13 cellular contexts compared by ENCODE assay signal in genomic region chr14:104778694-104779331, GRCh38. TPM values are rescaled to one million over a fixed set of nuclear protein-coding genes. Genes with fewer than 3 reads are reported as not detected.
DNase-seq lines count a peak whose midpoint lies in the region; ATAC-seq, FAIRE-seq and TF ChIP-seq lines count a peak whose summit lies in the region.
"Had no signal": no experiment of that assay in that cellular context is flagged by ENCODE, and none has a peak within 500 bp of the region (broad histone marks: within the 10 kb centered on the region; RNA-seq: fewer than 3 reads in every experiment).

No MANE protein-coding gene starts in this region.

- POLR2A ChIA-PET in HepG2 (lab: Yijun Ruan, JAX) = no interaction called here

- no peak overlapping the region for H3K4me2 ChIP-seq in HepG2 (ENCODE audit: low read depth, low read length)
- H3K4me2 ChIP-seq: PC-9 had no signal

- 100% methylated on average over 2 of the region's 15 CpGs for WGBS in HepG2 (ENCODE audit: low lambda C conversion rate)
- no CpG with 5 or more reads among the region's 15 CpGs for WGBS in right lobe of liver (ENCODE audit: insufficient coverage, low coverage, low lambda C conversion rate, missing lambda C conversion rate)

- FAIRE-seq in HepG2 (lab: Jason Lieb, UNC) = no peak

- TF ChIP-seq CTCF in HepG2 (CRISPR knock-in tag; IDR thresholded peaks at IDR 0.05) (no peak), right lobe of liver (IDR thresholded peaks at IDR 0.05) (no peak)

- CTCF ChIA-PET in HepG2 (lab: Yijun Ruan, JAX; ENCODE audit: low intra/inter-chr PET ratio, low total read pairs) = no interaction called here

- TF ChIP-seq EP300 in HepG2 (IDR thresholded peaks at IDR 0.05; ENCODE audit: low read depth in 2 of 2, low read length in 2 of 2) = no peak
- no peak for TF ChIP-seq EP300 in HepG2 (CRISPR knock-in tag; IDR thresholded peaks at IDR 0.05; ENCODE audit: borderline replicate concordance)

- H3K4me3 ChIP-seq in HepG2 (replicated peaks in 1 of 3; ENCODE audit: insufficient read depth in 1 of 3, low read depth in 2 of 3, low read length in 3 of 3) (no peak overlapping the region), right lobe of liver (no peak overlapping the region), iPS-15b (ENCODE audit: low read depth, low read length) (no peak overlapping the region)
- H3K4me3 ChIP-seq: PC-9 had no signal

- no peak overlapping the region for H3K9ac ChIP-seq in HepG2 (ENCODE audit: insufficient read depth, low read depth, low read length)
- peak overlapping the region; percentile 24 for H3K9ac ChIP-seq in iPS-15b (ENCODE audit: low read depth, low read length)

- 0 out of 4 replicates have a peak, but pooled peaks of 1 of the 2 experiments have one; percentile 33 for TF ChIP-seq POLR2A in HepG2 (IDR thresholded peaks at IDR 0.05; ENCODE audit: insufficient read depth in 1 of 2, low read depth in 2 of 2, low read length in 2 of 2)
- TF ChIP-seq POLR2A in right lobe of liver (IDR thresholded peaks at IDR 0.05) = no peak

- no peaks in the 10 kb centered on the region for H3K27me3 ChIP-seq in HepG2 (ENCODE audit: control insufficient read depth in 1 of 2, insufficient read depth in 2 of 2, low read length in 2 of 2)
- H3K27me3 ChIP-seq in right lobe of liver = no peaks in the 10 kb centered on the region
- H3K27me3 ChIP-seq in iPS-15b (ENCODE audit: control insufficient read depth, insufficient read depth, low read length) = no peaks in the 10 kb centered on the region
- H3K27me3 ChIP-seq: BE2C had no signal

- no TSS peak for BruUV-seq in HepG2 (replicated peaks; lab: Mats Ljungman, UMichigan)

- no peak for DNase-seq in HepG2 (ENCODE audit: low spot score)
- no peak for DNase-seq in right lobe of liver
- peak; percentile 83 for DNase-seq in NCI-H69 (lab: John Stamatoyannopoulos, UW)
- DNase-seq in T-helper 1 cell = no peak
- DNase-seq in GM19240 (ENCODE audit: insufficient read length, low spot score) = no peak
- DNase-seq: BE2C; CD4-positive, alpha-beta T cell; NCI-H2029 treated with DMSO at 0.1 percent for 48 hours; NCI-H526; PC-9 had no signal

- H3K9me3 ChIP-seq in HepG2 (ENCODE audit: low read length) (no peaks in the 10 kb centered on the region), right lobe of liver (no peaks in the 10 kb centered on the region), iPS-15b (ENCODE audit: control insufficient read depth, insufficient read depth, low read length) (no peaks in the 10 kb centered on the region)
- H3K9me3 ChIP-seq: BE2C had no signal

- intact Hi-C loops in HepG2 (cut with micrococcal nuclease; ENCODE audit: unreplicated experiment) (no loop called here), right lobe of liver (cut with DNase I) (no loop called here)

- in situ Hi-C loops in HepG2 (cut with HindIII; ENCODE audit: extremely low pct_ligation_motif_present, low pct_unique_long_range_greater_than_20kb) = no loop called here

- no peaks in the 10 kb centered on the region for H3K79me2 ChIP-seq in HepG2 (ENCODE audit: insufficient read depth, low read length)

- H3K36me3 ChIP-seq in HepG2 (replicated peaks in 1 of 2; ENCODE audit: control insufficient read depth in 1 of 2, insufficient read depth in 2 of 2, low read length in 2 of 2) (peaks cover 10 to 20% of the 10 kb centered on the region in 2 experiments; a peak in 4 of 5 replicates), right lobe of liver (peaks cover 0 to 7% (median 0%) of the 10 kb centered on the region in 4 donors), iPS-15b (ENCODE audit: control insufficient read depth, insufficient read depth, low read length) (peaks cover 11% of the 10 kb centered on the region)

- H3K4me1 ChIP-seq in HepG2 (ENCODE audit: insufficient read depth, low read length) (no peaks in the 10 kb centered on the region), right lobe of liver (no peaks in the 10 kb centered on the region), iPS-15b (ENCODE audit: control insufficient read depth, insufficient read depth, low read length) (no peaks in the 10 kb centered on the region)
- H3K4me1 ChIP-seq: BE2C had no signal

- H3K27ac ChIP-seq in HepG2 (ENCODE audit: extremely low read length, insufficient read depth, low read length) (no peak overlapping the region), right lobe of liver (no peak overlapping the region)
- H3K27ac ChIP-seq: HL-60, PC-9 had no signal

- no peak overlapping the region for H2AFZ ChIP-seq in HepG2 (ENCODE audit: low read length)
- H2AFZ ChIP-seq: PC-9 had no signal

- ATAC-seq in HepG2 (peak; percentile 14; the same call in 2 of the 3 replicates), right lobe of liver (no peak), GM21717 (IDR thresholded peaks at IDR 0.05; ENCODE audit: unreplicated experiment) (no peak)

- no peak for TF ChIP-seq RAD21 in HepG2 (CRISPR knock-in tag; IDR thresholded peaks at IDR 0.05)

- 0 out of 2 replicates have a peak, but pooled peaks cover 3% of the 10 kb centered on the region for H4K20me1 ChIP-seq in HepG2 (ENCODE audit: insufficient read depth, low read length)

RNA-seq across cellular contexts. Expression of gene AKT1, which starts 16.7 kb away (rescaled TPM):
- total RNA-seq in HepG2 (2016; rRNA removed; fragmentation: Illumina TruSeq; extraction: Trizol) (85.7 and 96.2 TPM in 2 replicates), right lobe of liver (10 to 100 TPM; 66.7 to 92.1 (median 83.9) TPM)
- 66.8 and 84.2 TPM in 2 replicates for total RNA-seq in HepG2 (2016; cell fraction: cytosol; rRNA removed; fragmentation: Illumina TruSeq; extraction: Trizol; ENCODE audit: low read depth)
- total RNA-seq in HepG2 (2016; cell fraction: insoluble cytoplasmic fraction; rRNA removed; fragmentation: Illumina TruSeq; extraction: Trizol) = 76.8 and 97.9 TPM in 2 replicates
- 171 and 190 TPM in 2 replicates for total RNA-seq in HepG2 (2016; cell fraction: membrane; rRNA removed; fragmentation: Illumina TruSeq; extraction: Trizol)
- 48.2 and 57.1 TPM in 2 replicates for total RNA-seq in HepG2 (2016; cell fraction: nucleus; rRNA removed; fragmentation: Illumina TruSeq; extraction: Trizol)
- polyA plus RNA-seq in HepG2 (2011; rRNA removed) = 116 and 135 TPM in 2 replicates
- polyA plus RNA-seq in HepG2 (2011; cell fraction: cytosol; rRNA removed) = 114 and 136 TPM in 2 replicates
- polyA plus RNA-seq in HepG2 (2011; cell fraction: nucleus; rRNA removed) = 362 and 435 TPM in 2 replicates
- polyA plus RNA-seq in HepG2 (2012) = 58.6 and 80.7 TPM in 2 replicates
- 81.6 and 107 TPM in 2 replicates for polyA plus RNA-seq in HepG2 (2016; cell fraction: cytosol; fragmentation: Illumina TruSeq; extraction: Trizol; ENCODE audit: low read depth)
- 105 and 119 TPM in 2 replicates for polyA plus RNA-seq in HepG2 (2016; cell fraction: insoluble cytoplasmic fraction; fragmentation: Illumina TruSeq; extraction: Trizol; ENCODE audit: low read depth)
- polyA plus RNA-seq in HepG2 (2016; cell fraction: membrane; fragmentation: Illumina TruSeq; extraction: Trizol; ENCODE audit: low read depth) = 182 and 194 TPM in 2 replicates
- polyA plus RNA-seq in HepG2 (2016; cell fraction: nucleus; fragmentation: Illumina TruSeq; extraction: Trizol; ENCODE audit: insufficient read depth, low read depth) = 146 and 159 TPM in 2 replicates
- 159 and 183 TPM in 2 replicates for polyA minus RNA-seq in HepG2 (2011; rRNA and poly(A)+ RNA removed; ENCODE audit: low replicate concordance)
- polyA minus RNA-seq in HepG2 (2011; cell fraction: cytosol; rRNA and poly(A)+ RNA removed) = 76.1 and 78.3 TPM in 2 replicates
- polyA minus RNA-seq in HepG2 (2011; cell fraction: nucleus; rRNA and poly(A)+ RNA removed) = 46.7 and 48.0 TPM in 2 replicates

RNA-seq across cellular contexts. Expression of gene ZBTB42, which starts 22.1 kb away (rescaled TPM):
- total RNA-seq in HepG2 (2016; rRNA removed; fragmentation: Illumina TruSeq; extraction: Trizol) (3.2 and 4.2 TPM in 2 replicates), right lobe of liver (10 to 100 TPM in 2 of 6 experiments, 1 to 10 TPM in 4; 2.2 to 13.7 (median 3.6) TPM)
- total RNA-seq in HepG2 (2016; cell fraction: cytosol; rRNA removed; fragmentation: Illumina TruSeq; extraction: Trizol; ENCODE audit: low read depth) = 1.2 and 1.6 TPM in 2 replicates
- 2.4 and 3.9 TPM in 2 replicates for total RNA-seq in HepG2 (2016; cell fraction: insoluble cytoplasmic fraction; rRNA removed; fragmentation: Illumina TruSeq; extraction: Trizol)
- 4.3 and 4.4 TPM in 2 replicates for total RNA-seq in HepG2 (2016; cell fraction: membrane; rRNA removed; fragmentation: Illumina TruSeq; extraction: Trizol)
- total RNA-seq in HepG2 (2016; cell fraction: nucleus; rRNA removed; fragmentation: Illumina TruSeq; extraction: Trizol) = 3.6 and 4.2 TPM in 2 replicates
- polyA plus RNA-seq in HepG2 (2011; rRNA removed) = 2.8 and 4.0 TPM in 2 replicates
- 3.7 and 4.3 TPM in 2 replicates for polyA plus RNA-seq in HepG2 (2011; cell fraction: cytosol; rRNA removed)
- polyA plus RNA-seq in HepG2 (2011; cell fraction: nucleus; rRNA removed) = 7.2 and 7.5 TPM in 2 replicates
- 3.6 and 4.3 TPM in 2 replicates for polyA plus RNA-seq in HepG2 (2012)
- polyA plus RNA-seq in HepG2 (2016; cell fraction: cytosol; fragmentation: Illumina TruSeq; extraction: Trizol; ENCODE audit: low read depth) = 1.0 and 1.1 TPM in 2 replicates
- polyA plus RNA-seq in HepG2 (2016; cell fraction: insoluble cytoplasmic fraction; fragmentation: Illumina TruSeq; extraction: Trizol; ENCODE audit: low read depth) = 2.3 and 2.7 TPM in 2 replicates
- polyA plus RNA-seq in HepG2 (2016; cell fraction: membrane; fragmentation: Illumina TruSeq; extraction: Trizol; ENCODE audit: low read depth) = 3.4 and 3.5 TPM in 2 replicates
- polyA plus RNA-seq in HepG2 (2016; cell fraction: nucleus; fragmentation: Illumina TruSeq; extraction: Trizol; ENCODE audit: insufficient read depth, low read depth) = 2.8 and 3.1 TPM in 2 replicates
- 6.6 and 17.0 TPM in 2 replicates for polyA minus RNA-seq in HepG2 (2011; rRNA and poly(A)+ RNA removed; ENCODE audit: low replicate concordance)
- 6.2 and 8.1 TPM in 2 replicates for polyA minus RNA-seq in HepG2 (2011; cell fraction: cytosol; rRNA and poly(A)+ RNA removed)
- polyA minus RNA-seq in HepG2 (2011; cell fraction: nucleus; rRNA and poly(A)+ RNA removed) = 8.2 TPM in 2 replicates

RNA-seq across cellular contexts. Expression of gene SIVA1, which starts 25.9 kb away (rescaled TPM):
- total RNA-seq in HepG2 (2016; rRNA removed; fragmentation: Illumina TruSeq; extraction: Trizol) = 153 and 186 TPM in 2 replicates
- 171 and 229 TPM in 2 replicates for total RNA-seq in HepG2 (2016; cell fraction: cytosol; rRNA removed; fragmentation: Illumina TruSeq; extraction: Trizol; ENCODE audit: low read depth)
- total RNA-seq in HepG2 (2016; cell fraction: insoluble cytoplasmic fraction; rRNA removed; fragmentation: Illumina TruSeq; extraction: Trizol) = 166 and 191 TPM in 2 replicates
- 186 and 219 TPM in 2 replicates for total RNA-seq in HepG2 (2016; cell fraction: membrane; rRNA removed; fragmentation: Illumina TruSeq; extraction: Trizol)
- 86.2 and 101 TPM in 2 replicates for total RNA-seq in HepG2 (2016; cell fraction: nucleus; rRNA removed; fragmentation: Illumina TruSeq; extraction: Trizol)
- 123 and 142 TPM in 2 replicates for polyA plus RNA-seq in HepG2 (2011; rRNA removed)
- 108 and 239 TPM in 2 replicates for polyA plus RNA-seq in HepG2 (2011; cell fraction: cytosol; rRNA removed)
- 125 and 162 TPM in 2 replicates for polyA plus RNA-seq in HepG2 (2011; cell fraction: nucleus; rRNA removed)
- polyA plus RNA-seq in HepG2 (2012) = 61.3 and 68.1 TPM in 2 replicates
- polyA plus RNA-seq in HepG2 (2016; cell fraction: cytosol; fragmentation: Illumina TruSeq; extraction: Trizol; ENCODE audit: low read depth) = 162 and 202 TPM in 2 replicates
- polyA plus RNA-seq in HepG2 (2016; cell fraction: insoluble cytoplasmic fraction; fragmentation: Illumina TruSeq; extraction: Trizol; ENCODE audit: low read depth) = 128 and 130 TPM in 2 replicates
- 134 and 168 TPM in 2 replicates for polyA plus RNA-seq in HepG2 (2016; cell fraction: membrane; fragmentation: Illumina TruSeq; extraction: Trizol; ENCODE audit: low read depth)
- polyA plus RNA-seq in HepG2 (2016; cell fraction: nucleus; fragmentation: Illumina TruSeq; extraction: Trizol; ENCODE audit: insufficient read depth, low read depth) = 129 and 133 TPM in 2 replicates
- polyA minus RNA-seq in HepG2 (2011; rRNA and poly(A)+ RNA removed; ENCODE audit: low replicate concordance) = 49.5 and 64.5 TPM in 2 replicates
- polyA minus RNA-seq in HepG2 (2011; cell fraction: cytosol; rRNA and poly(A)+ RNA removed) = 22.7 and 31.5 TPM in 2 replicates
- 17.3 and 18.4 TPM in 2 replicates for polyA minus RNA-seq in HepG2 (2011; cell fraction: nucleus; rRNA and poly(A)+ RNA removed)
- total RNA-seq in right lobe of liver = 100 to 1,000 TPM in 2 of 6 experiments, 10 to 100 TPM in 4; 38.1 to 252 (median 50.6) TPM

RNA-seq across cellular contexts. Expression of gene ADSS1, which starts 54.8 kb away (rescaled TPM):
- total RNA-seq in HepG2 (2016; rRNA removed; fragmentation: Illumina TruSeq; extraction: Trizol) (0.98 and 1.0 TPM in 2 replicates), right lobe of liver (10 to 100 TPM in 5 of 6 experiments, 1 to 10 TPM in 1; 8.1 to 50.5 (median 36.8) TPM)
- 0.81 and 1.1 TPM in 2 replicates for total RNA-seq in HepG2 (2016; cell fraction: cytosol; rRNA removed; fragmentation: Illumina TruSeq; extraction: Trizol; ENCODE audit: low read depth)
- 0.56 and 1.3 TPM in 2 replicates for total RNA-seq in HepG2 (2016; cell fraction: insoluble cytoplasmic fraction; rRNA removed; fragmentation: Illumina TruSeq; extraction: Trizol)
- total RNA-seq in HepG2 (2016; cell fraction: membrane; rRNA removed; fragmentation: Illumina TruSeq; extraction: Trizol) = 1.6 and 1.9 TPM in 2 replicates
- 1.3 and 1.5 TPM in 2 replicates for total RNA-seq in HepG2 (2016; cell fraction: nucleus; rRNA removed; fragmentation: Illumina TruSeq; extraction: Trizol)
- polyA plus RNA-seq in HepG2 (2011; rRNA removed) = 36.7 and 45.2 TPM in 2 replicates
- polyA plus RNA-seq in HepG2 (2011; cell fraction: cytosol; rRNA removed) = 20.7 and 22.4 TPM in 2 replicates
- polyA plus RNA-seq in HepG2 (2011; cell fraction: nucleus; rRNA removed) = 219 and 230 TPM in 2 replicates
- 37.3 and 46.9 TPM in 2 replicates for polyA plus RNA-seq in HepG2 (2012)
- polyA plus RNA-seq in HepG2 (2016; cell fraction: cytosol; fragmentation: Illumina TruSeq; extraction: Trizol; ENCODE audit: low read depth) = 0.70 and 1.5 TPM in 2 replicates
- 1.3 and 2.2 TPM in 2 replicates for polyA plus RNA-seq in HepG2 (2016; cell fraction: insoluble cytoplasmic fraction; fragmentation: Illumina TruSeq; extraction: Trizol; ENCODE audit: low read depth)
- 1.5 and 2.0 TPM in 2 replicates for polyA plus RNA-seq in HepG2 (2016; cell fraction: membrane; fragmentation: Illumina TruSeq; extraction: Trizol; ENCODE audit: low read depth)
- polyA plus RNA-seq in HepG2 (2016; cell fraction: nucleus; fragmentation: Illumina TruSeq; extraction: Trizol; ENCODE audit: insufficient read depth, low read depth) = 3.7 and 4.4 TPM in 2 replicates
- polyA minus RNA-seq in HepG2 (2011; rRNA and poly(A)+ RNA removed; ENCODE audit: low replicate concordance) = 12.3 and 14.1 TPM in 2 replicates
- polyA minus RNA-seq in HepG2 (2011; cell fraction: cytosol; rRNA and poly(A)+ RNA removed) = 6.8 and 7.6 TPM in 2 replicates
- polyA minus RNA-seq in HepG2 (2011; cell fraction: nucleus; rRNA and poly(A)+ RNA removed) = 30.6 and 31.2 TPM in 2 replicates
